Comparison of ENCODE assay signal across 1 cellular context in the genomic region with DNA sequence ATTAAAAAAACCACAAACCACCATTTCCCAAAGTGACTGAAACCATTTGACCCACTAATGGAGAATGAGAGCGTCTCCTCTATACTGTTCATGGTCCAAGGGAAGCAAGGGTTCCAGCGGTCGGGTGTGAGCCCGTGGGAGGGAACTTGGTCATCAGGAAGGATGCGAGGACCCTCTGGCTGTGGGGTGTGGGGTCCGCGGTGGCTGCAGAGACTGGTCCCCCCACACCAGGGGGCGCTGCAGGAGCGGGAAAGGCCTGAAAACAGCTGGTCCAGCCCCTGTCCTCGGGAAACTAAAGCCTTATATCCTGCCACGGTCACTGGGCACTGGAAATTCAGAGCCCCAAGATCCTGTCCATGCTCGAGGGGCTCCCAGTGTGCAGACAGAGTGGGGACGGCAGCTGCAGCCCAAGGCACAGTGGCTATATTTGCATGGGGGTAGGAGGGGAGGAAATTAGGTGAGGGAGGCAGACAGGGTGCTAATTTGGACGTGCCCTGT.
TF ChIP-seq lines count a peak whose summit lies in the region.

No MANE protein-coding gene starts in this region.

TF ChIP-seq in HEK293, 187 proteins besides CTCF, POLR2A, EP300 and RAD21 (continued from another document):
- TF ChIP-seq, protein P1, sequence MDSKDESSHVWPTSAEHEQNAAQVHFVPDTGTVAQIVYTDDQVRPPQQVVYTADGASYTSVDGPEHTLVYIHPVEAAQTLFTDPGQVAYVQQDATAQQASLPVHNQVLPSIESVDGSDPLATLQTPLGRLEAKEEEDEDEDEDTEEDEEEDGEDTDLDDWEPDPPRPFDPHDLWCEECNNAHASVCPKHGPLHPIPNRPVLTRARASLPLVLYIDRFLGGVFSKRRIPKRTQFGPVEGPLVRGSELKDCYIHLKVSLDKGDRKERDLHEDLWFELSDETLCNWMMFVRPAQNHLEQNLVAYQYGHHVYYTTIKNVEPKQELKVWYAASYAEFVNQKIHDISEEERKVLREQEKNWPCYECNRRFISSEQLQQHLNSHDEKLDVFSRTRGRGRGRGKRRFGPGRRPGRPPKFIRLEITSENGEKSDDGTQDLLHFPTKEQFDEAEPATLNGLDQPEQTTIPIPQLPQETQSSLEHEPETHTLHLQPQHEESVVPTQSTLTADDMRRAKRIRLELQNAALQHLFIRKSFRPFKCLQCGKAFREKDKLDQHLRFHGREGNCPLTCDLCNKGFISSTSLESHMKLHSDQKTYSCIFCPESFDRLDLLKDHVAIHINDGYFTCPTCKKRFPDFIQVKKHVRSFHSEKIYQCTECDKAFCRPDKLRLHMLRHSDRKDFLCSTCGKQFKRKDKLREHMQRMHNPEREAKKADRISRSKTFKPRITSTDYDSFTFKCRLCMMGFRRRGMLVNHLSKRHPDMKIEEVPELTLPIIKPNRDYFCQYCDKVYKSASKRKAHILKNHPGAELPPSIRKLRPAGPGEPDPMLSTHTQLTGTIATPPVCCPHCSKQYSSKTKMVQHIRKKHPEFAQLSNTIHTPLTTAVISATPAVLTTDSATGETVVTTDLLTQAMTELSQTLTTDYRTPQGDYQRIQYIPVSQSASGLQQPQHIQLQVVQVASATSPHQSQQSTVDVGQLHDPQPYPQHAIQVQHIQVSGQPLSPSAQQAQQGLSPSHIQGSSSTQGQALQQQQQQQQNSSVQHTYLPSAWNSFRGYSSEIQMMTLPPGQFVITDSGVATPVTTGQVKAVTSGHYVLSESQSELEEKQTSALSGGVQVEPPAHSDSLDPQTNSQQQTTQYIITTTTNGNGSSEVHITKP (tag by site-specific recombination; IDR thresholded peaks at IDR 0.05) = no peak
- TF ChIP-seq, protein P2, sequence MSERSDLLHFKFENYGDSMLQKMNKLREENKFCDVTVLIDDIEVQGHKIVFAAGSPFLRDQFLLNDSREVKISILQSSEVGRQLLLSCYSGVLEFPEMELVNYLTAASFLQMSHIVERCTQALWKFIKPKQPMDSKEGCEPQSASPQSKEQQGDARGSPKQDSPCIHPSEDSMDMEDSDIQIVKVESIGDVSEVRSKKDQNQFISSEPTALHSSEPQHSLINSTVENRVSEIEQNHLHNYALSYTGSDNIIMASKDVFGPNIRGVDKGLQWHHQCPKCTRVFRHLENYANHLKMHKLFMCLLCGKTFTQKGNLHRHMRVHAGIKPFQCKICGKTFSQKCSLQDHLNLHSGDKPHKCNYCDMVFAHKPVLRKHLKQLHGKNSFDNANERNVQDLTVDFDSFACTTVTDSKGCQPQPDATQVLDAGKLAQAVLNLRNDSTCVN (tag by site-specific recombination; optimal IDR thresholded peaks at IDR 0.05) = no peak
- no peak for TF ChIP-seq BCL11B (tag by site-specific recombination; IDR thresholded peaks at IDR 0.05; ENCODE audit: low read depth)
- TF ChIP-seq ZNF335 (tag by site-specific recombination; conservative IDR thresholded peaks at IDR 0.05) = peak; percentile 58
- TF ChIP-seq, protein P3, sequence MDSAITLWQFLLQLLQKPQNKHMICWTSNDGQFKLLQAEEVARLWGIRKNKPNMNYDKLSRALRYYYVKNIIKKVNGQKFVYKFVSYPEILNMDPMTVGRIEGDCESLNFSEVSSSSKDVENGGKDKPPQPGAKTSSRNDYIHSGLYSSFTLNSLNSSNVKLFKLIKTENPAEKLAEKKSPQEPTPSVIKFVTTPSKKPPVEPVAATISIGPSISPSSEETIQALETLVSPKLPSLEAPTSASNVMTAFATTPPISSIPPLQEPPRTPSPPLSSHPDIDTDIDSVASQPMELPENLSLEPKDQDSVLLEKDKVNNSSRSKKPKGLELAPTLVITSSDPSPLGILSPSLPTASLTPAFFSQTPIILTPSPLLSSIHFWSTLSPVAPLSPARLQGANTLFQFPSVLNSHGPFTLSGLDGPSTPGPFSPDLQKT (IDR thresholded peaks at IDR 0.05; ENCODE audit: borderline replicate concordance, low read depth, low read length) = no peak
- no peak for TF ChIP-seq ZSCAN16 (tag by site-specific recombination; IDR thresholded peaks at IDR 0.05)
- TF ChIP-seq, protein P4, sequence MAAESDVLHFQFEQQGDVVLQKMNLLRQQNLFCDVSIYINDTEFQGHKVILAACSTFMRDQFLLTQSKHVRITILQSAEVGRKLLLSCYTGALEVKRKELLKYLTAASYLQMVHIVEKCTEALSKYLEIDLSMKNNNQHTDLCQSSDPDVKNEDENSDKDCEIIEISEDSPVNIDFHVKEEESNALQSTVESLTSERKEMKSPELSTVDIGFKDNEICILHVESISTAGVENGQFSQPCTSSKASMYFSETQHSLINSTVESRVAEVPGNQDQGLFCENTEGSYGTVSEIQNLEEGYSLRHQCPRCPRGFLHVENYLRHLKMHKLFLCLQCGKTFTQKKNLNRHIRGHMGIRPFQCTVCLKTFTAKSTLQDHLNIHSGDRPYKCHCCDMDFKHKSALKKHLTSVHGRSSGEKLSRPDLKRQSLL (tag by site-specific recombination; IDR thresholded peaks at IDR 0.05) = no peak
- no peak for TF ChIP-seq GLIS2 (tag by site-specific recombination; IDR thresholded peaks at IDR 0.05)
- peak; percentile 37; the same call in 1 of the 2 replicates for TF ChIP-seq ZNF391 (tag by site-specific recombination; IDR thresholded peaks at IDR 0.05; ENCODE audit: borderline replicate concordance, low read depth)
- TF ChIP-seq ZNF416 (tag by site-specific recombination; IDR thresholded peaks at IDR 0.05) = no peak
- no peak for TF ChIP-seq ZNF16 (tag by site-specific recombination; IDR thresholded peaks at IDR 0.05; ENCODE audit: low read depth)
- TF ChIP-seq ZNF747 (tag by site-specific recombination; IDR thresholded peaks at IDR 0.05) = no peak
- no peak for TF ChIP-seq ZNF18 (tag by site-specific recombination; IDR thresholded peaks at IDR 0.05)
- TF ChIP-seq ZNF23 (tag by site-specific recombination; IDR thresholded peaks at IDR 0.05; ENCODE audit: borderline replicate concordance) = no peak
- TF ChIP-seq ZNF311 (tag by site-specific recombination; IDR thresholded peaks at IDR 0.05; ENCODE audit: borderline replicate concordance) = no peak
- TF ChIP-seq SP3 (tag by site-specific recombination; IDR thresholded peaks at IDR 0.05) = no peak
- no peak for TF ChIP-seq ZNF777 (tag by site-specific recombination; IDR thresholded peaks at IDR 0.05; ENCODE audit: borderline replicate concordance)
- TF ChIP-seq ZNF626 (tag by site-specific recombination; IDR thresholded peaks at IDR 0.05) = no peak
